18 cellular contexts compared by ENCODE assay signal in the genomic region with DNA sequence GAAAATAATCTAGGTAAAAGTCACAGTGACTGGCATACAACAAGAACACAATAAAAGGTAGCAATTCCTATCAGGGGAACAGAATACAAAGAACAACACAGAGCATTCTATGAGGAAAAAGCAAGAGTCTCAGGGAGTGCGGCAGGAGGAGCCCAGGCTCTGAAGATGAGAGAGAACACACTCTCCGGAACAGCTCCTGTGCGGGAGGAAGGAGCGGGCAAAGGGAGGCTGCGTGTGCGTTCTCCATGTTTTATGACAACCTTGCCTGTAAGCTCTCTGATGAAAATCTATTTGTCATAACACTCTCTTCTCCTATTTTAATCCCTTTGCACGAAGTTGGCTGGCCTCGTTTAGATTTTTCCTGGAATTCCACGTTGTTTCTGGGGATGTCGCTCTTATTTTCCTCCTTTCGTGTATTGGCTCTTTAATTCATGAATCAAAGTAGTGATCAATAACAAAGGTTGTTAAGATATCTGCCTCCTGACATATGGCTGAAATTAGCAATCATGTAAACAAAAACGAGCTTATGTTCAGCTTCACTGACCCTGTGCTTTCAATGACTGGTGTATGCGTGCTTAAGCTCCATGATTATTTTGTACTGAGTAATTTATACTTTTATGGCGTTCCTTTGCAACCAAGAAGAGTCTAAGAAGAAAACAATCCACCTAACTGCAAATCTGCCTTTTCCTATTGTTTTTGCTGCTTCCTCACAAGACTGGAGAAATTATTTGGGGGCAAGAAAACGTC.
"Had no signal": no experiment of that assay in that cellular context is flagged by ENCODE, and none has a peak within 500 bp of the region (broad histone marks: within the 10 kb centered on the region; RNA-seq: fewer than 3 reads in every experiment).

No MANE protein-coding gene starts in this region.

- H3K9me3 Mint-ChIP-seq: activated B cell treated with CpG ODN at 0.5 μM for 24 hours; activated CD4-positive, alpha-beta T cell treated with anti-CD3 and anti-CD28 coated beads, Interleukin-2, amount 10 ng/mL, durations not matched to agents 24 days and 14 days; activated naive CD4-positive, alpha-beta T cell treated with anti-CD3 and anti-CD28 coated beads, Interleukin-2, amount 50 U/mL, for 72 hours; nephron; T-helper 1 cell treated with Interleukin-12 subunit alpha and Interleukin-12 subunit beta and Interleukin-4 antibody, amounts not matched to agents 30 μg/mL and 1 μg/mL, for 36 hours had no signal

- H3K4me3 Mint-ChIP-seq: activated B cell treated with CpG ODN at 0.5 μM for 24 hours; activated CD4-positive, alpha-beta T cell treated with anti-CD3 and anti-CD28 coated beads, Interleukin-2, amount 10 ng/mL, durations not matched to agents 24 days and 14 days; activated CD8-positive, alpha-beta T cell treated with anti-CD3 and anti-CD28 coated beads, Interleukin-2, amount 10 ng/mL, durations not matched to agents 7 days and 5 days; nephron; stimulated activated naive CD8-positive, alpha-beta T cell treated with anti-CD3 and anti-CD28 coated beads, Interleukin-15, Interleukin-2, amounts not matched to agents 100 ng/mL and 50 ng/mL, for 24 hours; T-helper 1 cell treated with Interleukin-12 subunit alpha and Interleukin-12 subunit beta and Interleukin-4 antibody, amounts not matched to agents 30 μg/mL and 1 μg/mL, for 36 hours had no signal

- H3K27ac Mint-ChIP-seq: activated B cell treated with CpG ODN at 0.5 μM for 24 hours; activated CD4-positive, alpha-beta T cell treated with anti-CD3 and anti-CD28 coated beads, Interleukin-2, amount 10 ng/mL, durations not matched to agents 24 days and 14 days; activated CD8-positive, alpha-beta T cell treated with anti-CD3 and anti-CD28 coated beads, Interleukin-2, amount 10 ng/mL, durations not matched to agents 7 days and 5 days; activated naive CD4-positive, alpha-beta T cell treated with anti-CD3 and anti-CD28 coated beads, Interleukin-2, amount 50 U/mL, for 72 hours; stimulated activated naive CD8-positive, alpha-beta T cell treated with anti-CD3 and anti-CD28 coated beads, Interleukin-15, Interleukin-2, amounts not matched to agents 100 ng/mL and 50 ng/mL, for 24 hours; T-helper 1 cell treated with Interleukin-12 subunit alpha and Interleukin-12 subunit beta and Interleukin-4 antibody, amounts not matched to agents 30 μg/mL and 1 μg/mL, for 36 hours had no signal

- H3K4me1 Mint-ChIP-seq: activated B cell treated with CpG ODN at 0.5 μM for 24 hours; activated CD4-positive, alpha-beta T cell treated with anti-CD3 and anti-CD28 coated beads, Interleukin-2, amount 10 ng/mL, durations not matched to agents 24 days and 14 days had no signal

- H3K36me3 ChIP-seq: esophagus muscularis mucosa, prostate gland, right lobe of liver, thyroid gland had no signal

- H3K9me3 ChIP-seq: esophagus muscularis mucosa, prostate gland, right lobe of liver, thyroid gland had no signal

- H3K27me3 Mint-ChIP-seq: activated B cell treated with CpG ODN at 0.5 μM for 24 hours; activated CD4-positive, alpha-beta T cell treated with anti-CD3 and anti-CD28 coated beads, Interleukin-2, amount 10 ng/mL, durations not matched to agents 24 days and 14 days; stimulated activated naive CD8-positive, alpha-beta T cell treated with anti-CD3 and anti-CD28 coated beads, Interleukin-15, Interleukin-2, amounts not matched to agents 100 ng/mL and 50 ng/mL, for 24 hours had no signal

- H3K27ac ChIP-seq: esophagus muscularis mucosa, prostate gland, right lobe of liver, thyroid gland had no signal

- H3K4me1 ChIP-seq: esophagus muscularis mucosa, prostate gland, right lobe of liver had no signal

- H3K4me3 ChIP-seq: esophagus muscularis mucosa, prostate gland, right lobe of liver, thyroid gland had no signal

- H3K27me3 ChIP-seq: right lobe of liver, thyroid gland had no signal

- ATAC-seq: activated CD8-positive, alpha-beta T cell treated with anti-CD3 and anti-CD28 coated beads, Interleukin-2, amount 10 ng/mL, durations not matched to agents 7 days and 5 days; activated naive CD4-positive, alpha-beta T cell treated with anti-CD3 and anti-CD28 coated beads, Interleukin-2, amount 50 U/mL, for 72 hours; right lobe of liver had no signal

- DNase-seq: activated B cell treated with CpG ODN at 0.5 μM for 24 hours; activated CD4-positive, alpha-beta T cell treated with anti-CD3 and anti-CD28 coated beads, Interleukin-2, amount 10 ng/mL, durations not matched to agents 24 days and 14 days; activated CD8-positive, alpha-beta memory T cell treated with anti-CD3 and anti-CD28 coated beads, Interleukin-2, amount 50 U/mL, for 4 hours; activated CD8-positive, alpha-beta T cell treated with anti-CD3 and anti-CD28 coated beads, Interleukin-2, amount 10 ng/mL, durations not matched to agents 7 days and 5 days; activated gamma-delta T cell; activated T-cell treated with anti-CD3 and anti-CD28 coated beads, Interleukin-2, amount 50 U/mL, for 48 hours; amniotic stem cell; caudate nucleus; foreskin melanocyte; occipital lobe; right lobe of liver; thyroid gland had no signal

- H3K36me3 Mint-ChIP-seq: activated naive CD4-positive, alpha-beta T cell treated with anti-CD3 and anti-CD28 coated beads, Interleukin-2, amount 50 U/mL, for 72 hours had no signal
